10 cellular contexts compared by ENCODE assay signal in genomic region chr7:139124084-139124914, GRCh38. TPM values are rescaled to one million over a fixed set of nuclear protein-coding genes. Genes with fewer than 3 reads are reported as not detected.
A peak's percentile ranks its signal among the peaks of the same experiment; 100 is the strongest.
DNase-seq lines count a peak whose midpoint lies in the region; ATAC-seq, FAIRE-seq and TF ChIP-seq lines count a peak whose summit lies in the region.
"Had no signal": no experiment of that assay in that cellular context is flagged by ENCODE, and none has a peak within 500 bp of the region (broad histone marks: within the 10 kb centered on the region; RNA-seq: fewer than 3 reads in every experiment).

No MANE protein-coding gene starts in this region.

- peak; percentile 53 for DNase-seq in activated CD4-positive, alpha-beta T cell treated with anti-CD3 and anti-CD28 coated beads for 48 hours
- no peak for DNase-seq in activated CD4-positive, alpha-beta T cell treated with anti-CD3 and anti-CD28 coated beads for 4 hours
- peak; percentile 70 to 92 for DNase-seq in erythroblast (lab: John Stamatoyannopoulos, UW)
- no peak for DNase-seq in frontal cortex (ENCODE audit: low spot score in 2 of 2)
- DNase-seq in activated CD8-positive, alpha-beta memory T cell treated with anti-CD3 and anti-CD28 coated beads, Interleukin-2, amount 50 U/mL, for 48 hours: no peak
- DNase-seq in HK-2 (ENCODE audit: unreplicated experiment): no peak
- DNase-seq: T-helper 9 cell had no signal

- no peak for TF ChIP-seq POLR2A in erythroblast (IDR thresholded peaks at IDR 0.05; ENCODE audit: low read length)

- no peak for FAIRE-seq in frontal cortex (lab: Jason Lieb, UNC)
- FAIRE-seq: keratinocyte had no signal

- peak; percentile 51 for ATAC-seq in GM21381 (IDR thresholded peaks at IDR 0.05; ENCODE audit: unreplicated experiment)
- peak; percentile 51 for ATAC-seq in HG03108 (IDR thresholded peaks at IDR 0.05; ENCODE audit: unreplicated experiment)

RNA-seq across cellular contexts. Expression of gene ZC3HAV1, which starts 14.8 kb away (rescaled TPM):
- total RNA-seq in frontal cortex: 4.1 TPM

Comparison
In these comparisons a context has a peak if more than half of its experiments do, and no peak if none do; other contexts are left out.
1. DNase-seq: peak in activated CD4-positive, alpha-beta T cell treated with anti-CD3 and anti-CD28 coated beads for 48 hours (single experiment) and erythroblast (2 of 2); none in activated CD4-positive, alpha-beta T cell treated with anti-CD3 and anti-CD28 coated beads for 4 hours (0 of 2), frontal cortex (0 of 2), activated CD8-positive, alpha-beta memory T cell treated with anti-CD3 and anti-CD28 coated beads, Interleukin-2, amount 50 U/mL, for 48 hours (single experiment) and HK-2 (single experiment).